10 cellular contexts compared by ENCODE assay signal in the genomic region with DNA sequence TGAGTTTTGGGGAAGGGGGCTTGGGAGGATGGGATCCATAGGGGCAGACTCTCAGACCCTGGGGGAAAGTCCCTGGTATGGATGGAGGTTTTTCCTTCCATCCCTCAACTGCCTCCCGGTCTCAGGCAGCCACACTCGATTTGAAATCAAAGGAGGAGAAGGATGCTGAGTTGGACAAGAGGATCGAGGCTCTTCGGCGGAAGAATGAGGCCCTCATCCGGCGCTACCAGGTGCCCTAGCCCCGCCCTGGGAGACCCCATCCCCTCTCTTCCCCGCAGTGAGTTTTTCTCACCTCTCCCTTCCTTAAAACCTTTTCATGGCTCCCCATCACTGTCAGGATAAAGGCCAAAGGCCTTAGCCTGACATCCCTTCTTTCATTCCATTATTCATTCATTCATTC. TPM values are rescaled to one million over a fixed set of nuclear protein-coding genes. Genes with fewer than 3 reads are reported as not detected.
A peak's percentile ranks its signal among the peaks of the same experiment; 100 is the strongest.
DNase-seq lines count a peak whose midpoint lies in the region; ATAC-seq and TF ChIP-seq lines count a peak whose summit lies in the region.
"Had no signal": no experiment of that assay in that cellular context is flagged by ENCODE, and none has a peak within 500 bp of the region (broad histone marks: within the 10 kb centered on the region; RNA-seq: fewer than 3 reads in every experiment).

No MANE protein-coding gene starts in this region.

- H3K9me3 ChIP-seq in NT2/D1 (ENCODE audit: insufficient read depth, low read length): no peaks in the 10 kb centered on the region
- no peaks in the 10 kb centered on the region for H3K9me3 ChIP-seq in duodenal mucosa (ENCODE audit: control insufficient read depth in 1 of 2, low read length in 2 of 2)
- peaks cover 3% of the 10 kb centered on the region for H3K9me3 ChIP-seq in neuron (ENCODE audit: low read length)
- H3K9me3 ChIP-seq in esophagus squamous epithelium: no peaks in the 10 kb centered on the region

- intact Hi-C loops in esophagus squamous epithelium (cut with DNase I): no loop called here

- H3K27ac ChIP-seq in C4-2B (peak overlapping the region; percentile 93), duodenal mucosa (ENCODE audit: low read depth, low read length) (no peak overlapping the region), esophagus squamous epithelium (peak overlapping the region in 2 of 4 donors; percentile 96 to 97)

- no peak for DNase-seq in NT2/D1 (ENCODE audit: low read depth, low spot score)
- DNase-seq in SW 1271 (lab: John Stamatoyannopoulos, UW): no peak
- DNase-seq in esophagus squamous epithelium (lab: John Stamatoyannopoulos, UW): no peak
- DNase-seq: NCI-H69 had no signal

- no peaks in the 10 kb centered on the region for H3K27me3 ChIP-seq in NT2/D1 (ENCODE audit: insufficient read depth, insufficient read length)
- H3K27me3 ChIP-seq in duodenal mucosa (ENCODE audit: control insufficient read depth in 1 of 2, insufficient read depth in 2 of 2, low read length in 2 of 2): no peaks in the 10 kb centered on the region
- no peaks in the 10 kb centered on the region for H3K27me3 ChIP-seq in neuron (ENCODE audit: insufficient read depth, low read length)
- H3K27me3 ChIP-seq in esophagus squamous epithelium: no peaks in the 10 kb centered on the region

- WGBS in esophagus squamous epithelium, 2 donors: 90 to 91% methylated on average over 9 of the region's 9 CpGs

- H3K4me1 ChIP-seq in NT2/D1 (ENCODE audit: insufficient read depth, insufficient read length): peaks cover 16% of the 10 kb centered on the region
- H3K4me1 ChIP-seq in duodenal mucosa (ENCODE audit: control insufficient read depth in 1 of 2, insufficient read depth in 2 of 2, low read length in 2 of 2): peaks cover 17 to 20% of the 10 kb centered on the region in 2 donors
- H3K4me1 ChIP-seq in neuron (ENCODE audit: insufficient read depth, low read length): peaks cover 11% of the 10 kb centered on the region
- peaks cover 17 to 57% (median 20%) of the 10 kb centered on the region in 3 donors for H3K4me1 ChIP-seq in esophagus squamous epithelium

- H2AFZ ChIP-seq in neuron (ENCODE audit: low read depth, low read length): no peak overlapping the region

- TF ChIP-seq POLR2A in esophagus squamous epithelium (IDR thresholded peaks at IDR 0.05): no peak

- peaks cover 45% of the 10 kb centered on the region for H3K36me3 ChIP-seq in NT2/D1 (ENCODE audit: insufficient read depth, insufficient read length, low read length)
- H3K36me3 ChIP-seq in duodenal mucosa (ENCODE audit: control insufficient read depth in 1 of 2, insufficient read depth in 2 of 2, low read length in 2 of 2): peaks cover 14 to 39% of the 10 kb centered on the region in 2 donors
- peaks cover 40% of the 10 kb centered on the region for H3K36me3 ChIP-seq in neuron (ENCODE audit: insufficient read depth, low read length)
- peaks cover 9 to 54% (median 28%) of the 10 kb centered on the region in 3 donors for H3K36me3 ChIP-seq in esophagus squamous epithelium

- H3K9ac ChIP-seq in NT2/D1 (ENCODE audit: insufficient read length, low read depth): peak overlapping the region; percentile 84
- H3K9ac ChIP-seq in duodenal mucosa (ENCODE audit: low read depth in 1 of 2, low read length in 2 of 2): peak overlapping the region in 1 of 2 donors; percentile 84

- TF ChIP-seq CTCF in C4-2B (conservative IDR thresholded peaks at IDR 0.05): no peak
- TF ChIP-seq CTCF in esophagus squamous epithelium (IDR thresholded peaks at IDR 0.05): no peak

- ATAC-seq in GM18909 (IDR thresholded peaks at IDR 0.05; ENCODE audit: poor library complexity, unreplicated experiment): no peak
- no peak for ATAC-seq in GM21528 (IDR thresholded peaks at IDR 0.05; ENCODE audit: low FRiP score, unreplicated experiment)

- H3K4me3 ChIP-seq in NT2/D1 (ENCODE audit: insufficient read length, low read depth): peak overlapping the region; percentile 71
- peak overlapping the region; percentile 57 to 77 for H3K4me3 ChIP-seq in duodenal mucosa (ENCODE audit: low read depth in 1 of 2, low read length in 2 of 2)
- H3K4me3 ChIP-seq in neuron (ENCODE audit: low read length): peak overlapping the region; percentile 73
- H3K4me3 ChIP-seq in esophagus squamous epithelium: peak overlapping the region in 2 of 4 donors; percentile 63 to 76

RNA-seq across cellular contexts. Expression of a gene that starts 2.1 kb away (rescaled TPM):
- total RNA-seq in esophagus squamous epithelium: 10 to 100 TPM in 2 of 4 donors, 1 to 10 TPM in 2; 6.6 to 16.8 (median 10.5) TPM

RNA-seq across cellular contexts. Expression of a gene that starts 16.3 kb away (rescaled TPM):
- 1 to 10 TPM; 1.4 to 8.2 (median 3.5) TPM for total RNA-seq in esophagus squamous epithelium

RNA-seq across cellular contexts. Expression of a gene that starts 27.4 kb away (rescaled TPM):
- total RNA-seq in esophagus squamous epithelium: 1 to 10 TPM in 3 of 4 donors, under 1 TPM in 1; 0.48 to 3.2 (median 2.6) TPM

RNA-seq across cellular contexts. Expression of a gene that starts 51.2 kb away (rescaled TPM):
- total RNA-seq in esophagus squamous epithelium: 1 to 10 TPM in 3 of 4 donors, under 1 TPM in 1; 0.87 to 3.2 (median 2.3) TPM
- total RNA-seq: kidney epithelial cell had no signal
